ENCODE assay signal across 9 cellular contexts in the genomic region with DNA sequence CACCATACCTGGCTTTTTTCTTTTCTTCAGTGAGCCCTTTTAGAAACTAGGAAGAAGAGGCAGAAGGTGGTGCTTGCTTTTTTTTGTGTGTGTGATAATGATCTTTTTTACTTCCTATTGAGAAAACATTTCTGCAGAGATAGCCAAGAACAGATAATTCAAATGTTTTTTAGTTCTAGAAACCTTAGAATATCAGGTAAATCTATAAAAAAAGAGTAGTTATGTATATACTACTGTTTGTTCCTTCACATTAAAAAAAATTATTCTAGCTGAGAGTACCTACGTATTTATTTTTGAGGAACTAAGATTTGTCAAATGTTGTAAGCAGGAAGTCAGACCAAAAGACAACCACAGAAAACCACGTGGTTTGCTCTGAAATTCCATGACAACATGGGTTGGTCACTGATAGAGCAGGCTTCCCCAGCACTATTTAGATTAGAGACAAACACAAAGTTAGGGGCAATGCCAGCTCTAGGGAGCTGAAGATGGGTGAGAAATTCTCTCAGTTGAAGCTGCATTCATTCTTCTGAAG. TPM values are rescaled to one million over a fixed set of nuclear protein-coding genes. Genes with fewer than 3 reads are reported as not detected.
A peak's percentile ranks its signal among the peaks of the same experiment; 100 is the strongest.
DNase-seq lines count a peak whose midpoint lies in the region; ATAC-seq and TF ChIP-seq lines count a peak whose summit lies in the region.
"Had no signal": no experiment of that assay in that cellular context is flagged by ENCODE, and none has a peak within 500 bp of the region (broad histone marks: within the 10 kb centered on the region; RNA-seq: fewer than 3 reads in every experiment).

No MANE protein-coding gene starts in this region.

- DNase-seq in activated CD8-positive, alpha-beta memory T cell treated with anti-CD3 and anti-CD28 coated beads for 24 hours: peak; percentile 67
- DNase-seq in activated CD8-positive, alpha-beta memory T cell treated with anti-CD3 and anti-CD28 coated beads, Interleukin-2, amount 50 U/mL, for 48 hours: no peak
- peak in 33 of 34 experiments; percentile 12 to 83 (median 62) for DNase-seq in T-cell
- peak; percentile 53 for DNase-seq in colonic mucosa
- no peak for DNase-seq in psoas muscle
- no peak for DNase-seq in AG08395 (ENCODE audit: low spot score)
- DNase-seq in NCI-H2171 treated with DMSO at 0.1 percent for 48 hours (lab: John Stamatoyannopoulos, UW): no peak

- CTCF ChIA-PET in T-cell (lab: Charles Lee): interaction anchor here (0.8 to 2.6 kb wide), 12 partner anchors 8 to 101 kb away, joined by 3 to 17 read pairs (median 4); partner anchors contain the start of gene TOMM34 (in 1 of the 2)

- H3K4me1 Mint-ChIP-seq in T-cell: peaks cover 90 to 95% (median 92%) of the 10 kb centered on the region in 3 donors

- H3K4me3 Mint-ChIP-seq in T-cell: peak overlapping the region; percentile 71 to 84 (median 76)

- POLR2A ChIA-PET in T-cell (lab: Charles Lee): interaction anchor here (0.8 to 2.0 kb wide), 7 partner anchors 8 to 18 kb away, joined by 3 to 25 read pairs (median 7); no protein-coding TSS in a partner anchor

- H3K9me3 ChIP-seq in colonic mucosa (no peaks in the 10 kb centered on the region), psoas muscle (no peaks in the 10 kb centered on the region)
- H3K9me3 ChIP-seq: A549 had no signal

- peaks cover 69% of the 10 kb centered on the region for H3K36me3 Mint-ChIP-seq in T-cell

- no peak overlapping the region for H3K4me3 ChIP-seq in colonic mucosa
- no peak overlapping the region for H3K4me3 ChIP-seq in psoas muscle
- H3K4me3 ChIP-seq: A549 had no signal

- no peaks in the 10 kb centered on the region for H3K36me3 ChIP-seq in colonic mucosa
- H3K36me3 ChIP-seq in psoas muscle (ENCODE audit: insufficient read depth in 1 of 2, low read depth in 1 of 2): peaks cover 0 to 82% of the 10 kb centered on the region in 2 donors

- TF ChIP-seq CTCF in colonic mucosa (IDR thresholded peaks at IDR 0.05): no peak
- TF ChIP-seq CTCF in psoas muscle (IDR thresholded peaks at IDR 0.05): no peak

- H3K27me3 Mint-ChIP-seq in T-cell: no peaks in the 10 kb centered on the region

- peak; percentile 86 for ATAC-seq in HG03135 (IDR thresholded peaks at IDR 0.05; ENCODE audit: unreplicated experiment)
- peak; percentile 83 to 88 (median 86) for ATAC-seq in T-cell (replicated peaks in 1 of 4)
- peak in 1 of 4 donors; percentile 44 for ATAC-seq in psoas muscle
- ATAC-seq: A549 had no signal

- H3K27me3 ChIP-seq in colonic mucosa (no peaks in the 10 kb centered on the region), psoas muscle (ENCODE audit: insufficient read depth in 3 of 3, low read length in 2 of 3) (no peaks in the 10 kb centered on the region)

- H3K9ac ChIP-seq in colonic mucosa (ENCODE audit: low read depth in 2 of 2, low read length in 2 of 2): no peak overlapping the region

- 70 to 77% (median 75%) methylated on average over 2 of the region's 2 CpGs for WGBS in psoas muscle, 3 donors

- H3K27ac ChIP-seq in colonic mucosa (peak overlapping the region; percentile 62), psoas muscle (peak overlapping the region; percentile 18)
- H3K27ac ChIP-seq: A549 had no signal

- intact Hi-C loops in colonic mucosa (cut with DNase I): no loop called here
- intact Hi-C loops in psoas muscle (cut with DNase I): loop anchor here in 1 of 2 donors (10.0 kb wide), 1 partner anchor 1144 kb away; no protein-coding TSS in a partner anchor

- peak overlapping the region; percentile 93 to 98 for H3K27ac Mint-ChIP-seq in T-cell

- no peaks in the 10 kb centered on the region for H3K4me1 ChIP-seq in colonic mucosa
- no peaks in the 10 kb centered on the region for H3K4me1 ChIP-seq in psoas muscle
- H3K4me1 ChIP-seq: A549 had no signal

- peaks cover 0 to 7% (median 0%) of the 10 kb centered on the region in 3 donors for H3K9me3 Mint-ChIP-seq in T-cell

RNA-seq across cellular contexts. Expression of gene STK4, which starts 12.8 kb away (rescaled TPM):
- total RNA-seq in T-cell: 100 to 1,000 TPM; 244 to 315 (median 271) TPM
- 10 to 100 TPM; 28.9 to 29.9 TPM for total RNA-seq in colonic mucosa
- total RNA-seq in psoas muscle: 1 to 10 TPM; 5.1 to 8.6 (median 7.3) TPM
- polyA plus RNA-seq in psoas muscle: 1 to 10 TPM; 2.4 to 5.6 (median 4.0) TPM

RNA-seq across cellular contexts. Expression of gene TOMM34, which starts 19.0 kb away (rescaled TPM):
- total RNA-seq in T-cell (10 to 100 TPM in 3 of 5 donors, 1 to 10 TPM in 2; 7.8 to 12.8 (median 11.4) TPM), colonic mucosa (10 to 100 TPM; 16.5 to 29.9 TPM), psoas muscle (10 to 100 TPM in 3 of 4 donors, 1 to 10 TPM in 1; 9.6 to 18.3 (median 14.5) TPM)
- 10 to 100 TPM; 10.4 to 38.0 (median 17.6) TPM for polyA plus RNA-seq in psoas muscle

Comparison
In these comparisons a context has a peak if more than half of its experiments do, and no peak if none do; other contexts are left out.
1. DNase-seq: peak in activated CD8-positive, alpha-beta memory T cell treated with anti-CD3 and anti-CD28 coated beads for 24 hours (single experiment), T-cell (33 of 34) and colonic mucosa (single experiment); none in activated CD8-positive, alpha-beta memory T cell treated with anti-CD3 and anti-CD28 coated beads, Interleukin-2, amount 50 U/mL, for 48 hours (single experiment), psoas muscle (0 of 2), AG08395 (single experiment) and NCI-H2171 treated with DMSO at 0.1 percent for 48 hours (single experiment).
2. RNA of gene STK4, which starts 12.8 kb away (total RNA-seq): 244 to 315 TPM in T-cell; 28.9 to 29.9 TPM in colonic mucosa and 5.1 to 8.6 TPM in psoas muscle; every median in the first group is over 4 times any median in the second.